In the genomic region with DNA sequence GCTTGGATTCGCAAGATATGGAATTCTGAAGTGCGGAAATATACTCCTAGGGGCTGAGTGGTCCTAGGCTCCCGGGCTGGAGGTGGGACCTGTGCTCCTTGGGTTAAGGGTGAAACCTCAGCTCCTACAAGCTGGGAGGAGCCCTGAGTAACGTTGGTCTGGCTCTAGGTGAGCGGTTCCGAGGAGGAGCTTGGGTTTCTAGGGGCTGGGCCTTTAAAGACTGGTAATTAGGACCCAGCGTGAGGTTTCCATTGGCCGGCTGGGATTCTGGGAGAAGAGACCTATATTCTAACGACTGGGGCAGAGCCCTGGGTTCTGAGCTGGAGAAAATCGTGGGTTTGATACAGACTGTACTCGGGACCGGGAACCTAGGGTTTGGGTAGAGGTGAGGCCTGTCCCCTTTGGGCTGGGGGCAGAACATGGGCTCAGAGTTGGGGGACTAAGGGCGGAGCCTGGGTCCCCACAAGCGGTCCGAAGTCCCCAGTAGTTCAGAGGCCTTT, we compare ENCODE assay signal across 8 cellular contexts. TPM values are rescaled to one million over a fixed set of nuclear protein-coding genes. Genes with fewer than 3 reads are reported as not detected.
DNase-seq lines count a peak whose midpoint lies in the region; ATAC-seq and TF ChIP-seq lines count a peak whose summit lies in the region.

No MANE protein-coding gene starts in this region.

- peaks cover 58% of the 10 kb centered on the region for H3K36me3 Mint-ChIP-seq in CD4-positive, alpha-beta T cell (ENCODE audit: low read depth)
- H3K36me3 Mint-ChIP-seq in neural crest cell (ENCODE audit: low read depth): peaks cover 3% of the 10 kb centered on the region

- peak overlapping the region; percentile 86 for H3K27ac ChIP-seq in CD4-positive, alpha-beta T cell (ENCODE audit: low read depth, low read length)
- H3K27ac ChIP-seq in OCI-LY3 (ENCODE audit: low read length) (peak overlapping the region; percentile 65), epithelial cell of prostate (peak overlapping the region; percentile 88)

- H3K9me3 ChIP-seq in CD4-positive, alpha-beta T cell (ENCODE audit: control insufficient read depth, low read length): no peaks in the 10 kb centered on the region
- H3K9me3 ChIP-seq in OCI-LY3 (ENCODE audit: insufficient read depth, low read length): no peaks in the 10 kb centered on the region

- peaks cover 30% of the 10 kb centered on the region for H3K36me3 ChIP-seq in OCI-LY3 (replicated peaks; ENCODE audit: low read depth, low read length)

- no peak for TF ChIP-seq CTCF in CD4-positive, alpha-beta T cell (IDR thresholded peaks at IDR 0.05)
- no peak for TF ChIP-seq CTCF in OCI-LY3 (IDR thresholded peaks at IDR 0.05; ENCODE audit: low read depth, low read length)
- TF ChIP-seq CTCF in neural crest cell (conservative IDR thresholded peaks at IDR 0.05): no peak

- intact Hi-C loops in CD4-positive, alpha-beta T cell (cut with DNase I, micrococcal nuclease): loop anchor here in 1 of 2 experiments (5.0 kb wide), 2 partner anchors 83 to 308 kb away; partner anchors contain the start of gene TM7SF2

- H3K27me3 ChIP-seq in CD4-positive, alpha-beta T cell (ENCODE audit: control insufficient read depth, insufficient read depth, low read length): no peaks in the 10 kb centered on the region
- H3K27me3 ChIP-seq in OCI-LY3 (ENCODE audit: low read depth, low read length): no peaks in the 10 kb centered on the region

- H3K4me3 Mint-ChIP-seq in CD4-positive, alpha-beta T cell: peak overlapping the region; percentile 91
- H3K4me3 Mint-ChIP-seq in neural crest cell: peak overlapping the region; percentile 92

- H4K20me1 ChIP-seq in OCI-LY3 (ENCODE audit: insufficient read depth, low read length): no peaks in the 10 kb centered on the region

- peaks cover 19% of the 10 kb centered on the region for H3K4me1 ChIP-seq in OCI-LY3 (ENCODE audit: low read length)

- CTCF ChIA-PET in CD4-positive, alpha-beta T cell (lab: Charles Lee): interaction anchor here (1.2 to 1.9 kb wide), 3 partner anchors 40 to 84 kb away, joined by 3 to 4 read pairs (median 4); partner anchors contain the start of gene CDC42BPG

- H3K27ac Mint-ChIP-seq in CD4-positive, alpha-beta T cell: peak overlapping the region; percentile 91
- peak overlapping the region; percentile 94 for H3K27ac Mint-ChIP-seq in neural crest cell (ENCODE audit: unreplicated experiment)

- ATAC-seq in CD4-positive, alpha-beta T cell (ENCODE audit: poor library complexity): no peak
- ATAC-seq in HG03159 (IDR thresholded peaks at IDR 0.05; ENCODE audit: unreplicated experiment) (no peak), GM18867 (IDR thresholded peaks at IDR 0.05; ENCODE audit: unreplicated experiment) (no peak), GM21576 (IDR thresholded peaks at IDR 0.05; ENCODE audit: unreplicated experiment) (no peak), HG03196 (IDR thresholded peaks at IDR 0.05; ENCODE audit: unreplicated experiment) (no peak)

- no peak overlapping the region for H2AFZ ChIP-seq in OCI-LY3 (ENCODE audit: low read depth, low read length)

- peak overlapping the region; percentile 74 for H3K9ac ChIP-seq in OCI-LY3 (ENCODE audit: low read length)

- DNase-seq in CD4-positive, alpha-beta T cell: no peak
- DNase-seq in epithelial cell of prostate (ENCODE audit: low read depth, low spot score): no peak
- no peak for DNase-seq in neural crest cell (ENCODE audit: low read depth, low spot score)

- peak overlapping the region; percentile 97 for H3K4me2 ChIP-seq in OCI-LY3 (ENCODE audit: low read length)

- POLR2A ChIA-PET in CD4-positive, alpha-beta T cell (lab: Charles Lee): interaction anchor here (0.9 to 5.7 kb wide), 11 partner anchors 10 to 331 kb away, joined by 3 to 81 read pairs (median 8); partner anchors contain the start of genes CDC42BPG, EHD1, RASGRP2 and SF1

- no peaks in the 10 kb centered on the region for H3K9me3 Mint-ChIP-seq in CD4-positive, alpha-beta T cell
- no peaks in the 10 kb centered on the region for H3K9me3 Mint-ChIP-seq in neural crest cell

- H3K4me3 ChIP-seq in OCI-LY3 (ENCODE audit: low read length): peak overlapping the region; percentile 93

- peaks cover 36% of the 10 kb centered on the region for H3K4me1 Mint-ChIP-seq in CD4-positive, alpha-beta T cell (ENCODE audit: low read depth)
- peaks cover 14% of the 10 kb centered on the region for H3K4me1 Mint-ChIP-seq in neural crest cell

- no peaks in the 10 kb centered on the region for H3K27me3 Mint-ChIP-seq in CD4-positive, alpha-beta T cell
- H3K27me3 Mint-ChIP-seq in neural crest cell (ENCODE audit: low read depth): no peaks in the 10 kb centered on the region

- H3K79me2 ChIP-seq in OCI-LY3 (ENCODE audit: low read length): peaks cover 16% of the 10 kb centered on the region

RNA-seq across cellular contexts. Expression of gene MAP4K2, which starts 0.9 kb away (rescaled TPM):
- 10 to 100 TPM; 71.9 to 74.1 TPM for total RNA-seq in CD4-positive, alpha-beta T cell
- 13.1 and 14.6 TPM in 2 replicates for total RNA-seq in neural crest cell

RNA-seq across cellular contexts. Expression of gene MEN1, which starts 6.5 kb away (rescaled TPM):
- 10 to 100 TPM; 16.4 to 17.7 TPM for total RNA-seq in CD4-positive, alpha-beta T cell
- total RNA-seq in neural crest cell: 54.8 and 57.9 TPM in 2 replicates

RNA-seq across cellular contexts. Expression of gene SF1, which starts 25.6 kb away (rescaled TPM):
- total RNA-seq in CD4-positive, alpha-beta T cell: 1,000 to 10,000 TPM; 1,632 to 1,657 TPM
- 578 and 592 TPM in 2 replicates for total RNA-seq in neural crest cell

RNA-seq across cellular contexts. Expression of gene CDC42BPG, which starts 40.6 kb away (rescaled TPM):
- 1 to 10 TPM; 6.9 to 9.7 TPM for total RNA-seq in CD4-positive, alpha-beta T cell
- 3.0 and 3.5 TPM in 2 replicates for total RNA-seq in neural crest cell

RNA-seq across cellular contexts. Expression of gene PYGM, which starts 44.1 kb away (rescaled TPM):
- 1 to 10 TPM; 5.0 to 6.0 TPM for total RNA-seq in CD4-positive, alpha-beta T cell
- total RNA-seq in neural crest cell: 1.2 TPM in 2 replicates
